8 cellular contexts compared by ENCODE assay signal in genomic region chr10:93554760-93555432, GRCh38. TPM values are rescaled to one million over a fixed set of nuclear protein-coding genes. Genes with fewer than 3 reads are reported as not detected.
A peak's percentile ranks its signal among the peaks of the same experiment; 100 is the strongest.
DNase-seq lines count a peak whose midpoint lies in the region; ATAC-seq lines count a peak whose summit lies in the region.

No MANE protein-coding gene starts in this region.

- H3K4me3 ChIP-seq in right cardiac atrium (ENCODE audit: low read length) = no peak overlapping the region

- WGBS in right cardiac atrium = 28% methylated on average over 14 of the region's 14 CpGs

- DNase-seq in NCI-H2081 (lab: John Stamatoyannopoulos, UW) = peak; percentile 53 to 64
- no peak for DNase-seq in NCI-H2081 treated with DMSO at 0.1 percent for 48 hours (lab: John Stamatoyannopoulos, UW)
- peak; percentile 63 for DNase-seq in HT1080 (ENCODE audit: low read depth)
- DNase-seq in RPMI7951 (ENCODE audit: low read depth) = peak; percentile 56
- peak; percentile 48 for DNase-seq in amniotic epithelial cell (ENCODE audit: low read depth)
- DNase-seq in right cardiac atrium = peak; percentile 84 to 91 (median 89)
- DNase-seq in retina = peak; percentile 71

- ATAC-seq in right cardiac atrium (peak; percentile 91 to 92), HG02852 (IDR thresholded peaks at IDR 0.05; ENCODE audit: unreplicated experiment) (no peak)

- H3K27me3 ChIP-seq in right cardiac atrium (ENCODE audit: control insufficient read depth, insufficient read depth) = no peaks in the 10 kb centered on the region

- H3K4me1 ChIP-seq in right cardiac atrium (ENCODE audit: control insufficient read depth, insufficient read depth, low read length) = no peaks in the 10 kb centered on the region

- no peaks in the 10 kb centered on the region for H3K9me3 ChIP-seq in right cardiac atrium (ENCODE audit: control insufficient read depth, low read length)

- no peak overlapping the region for H3K27ac ChIP-seq in right cardiac atrium (ENCODE audit: low read length)

- intact Hi-C loops in right cardiac atrium (cut with DNase I) = loop anchor here in 3 of 4 donors (5.0 to 10.0 kb wide), 3 partner anchors 120 to 130 kb away; no protein-coding TSS in a partner anchor

RNA-seq across cellular contexts. Expression of gene FFAR4, which starts 11.6 kb away (rescaled TPM):
- total RNA-seq in HT1080 (2014; rRNA removed; shearing (Covaris generic)) = not detected in 2 replicates
- not detected in 2 replicates for polyA plus RNA-seq in HT1080 (2015; cell fraction: cytosol; rRNA removed)
- not detected in 2 replicates for polyA plus RNA-seq in HT1080 (2015; cell fraction: nucleus; rRNA removed)
- not detected in 2 replicates for total RNA-seq in RPMI7951 (2014; rRNA removed; shearing (Covaris generic))
- total RNA-seq in right cardiac atrium = under 1 TPM; 0.11 to 0.49 (median 0.19) TPM
- polyA plus RNA-seq in right cardiac atrium = 0.14 TPM

RNA-seq across cellular contexts. Expression of gene RBP4, which starts 46.1 kb away (rescaled TPM):
- total RNA-seq in HT1080 (2014; rRNA removed; shearing (Covaris generic)) = 0.48 and 0.80 TPM in 2 replicates
- 0.27 and 0.78 TPM in 2 replicates for polyA plus RNA-seq in HT1080 (2015; cell fraction: cytosol; rRNA removed)
- 0.25 TPM in 1 of 2 replicates, not detected in the other for polyA plus RNA-seq in HT1080 (2015; cell fraction: nucleus; rRNA removed)
- not detected in 2 replicates for total RNA-seq in RPMI7951 (2014; rRNA removed; shearing (Covaris generic))
- 10 to 100 TPM in 1 of 4 donors, 1 to 10 TPM in 2, not detected in 1; 2.1 to 18.7 (median 2.6) TPM for total RNA-seq in right cardiac atrium
- polyA plus RNA-seq in right cardiac atrium = 43.4 TPM

RNA-seq across cellular contexts. Expression of gene PDE6C, which starts 57.4 kb away (rescaled TPM):
- not detected in 2 replicates for total RNA-seq in HT1080 (2014; rRNA removed; shearing (Covaris generic))
- 0.66 TPM in 1 of 2 replicates, not detected in the other for polyA plus RNA-seq in HT1080 (2015; cell fraction: cytosol; rRNA removed)
- not detected in 2 replicates for polyA plus RNA-seq in HT1080 (2015; cell fraction: nucleus; rRNA removed)
- not detected in 2 replicates for total RNA-seq in RPMI7951 (2014; rRNA removed; shearing (Covaris generic))
- total RNA-seq in right cardiac atrium = not detected
- not detected for polyA plus RNA-seq in right cardiac atrium

RNA-seq across cellular contexts. Expression of gene CEP55, which starts 58.5 kb away (rescaled TPM):
- total RNA-seq in HT1080 (2014; rRNA removed; shearing (Covaris generic)) = 86.3 and 87.3 TPM in 2 replicates
- polyA plus RNA-seq in HT1080 (2015; cell fraction: cytosol; rRNA removed) = 65.3 and 71.0 TPM in 2 replicates
- polyA plus RNA-seq in HT1080 (2015; cell fraction: nucleus; rRNA removed) = 41.7 and 49.9 TPM in 2 replicates
- 102 and 132 TPM in 2 replicates for total RNA-seq in RPMI7951 (2014; rRNA removed; shearing (Covaris generic))
- total RNA-seq in right cardiac atrium = 1 to 10 TPM in 2 of 4 donors, under 1 TPM in 2; 0.19 to 1.6 (median 0.76) TPM
- polyA plus RNA-seq in right cardiac atrium = 0.11 TPM
